ENCODE assay signal across 32 cellular contexts in the genomic region with DNA sequence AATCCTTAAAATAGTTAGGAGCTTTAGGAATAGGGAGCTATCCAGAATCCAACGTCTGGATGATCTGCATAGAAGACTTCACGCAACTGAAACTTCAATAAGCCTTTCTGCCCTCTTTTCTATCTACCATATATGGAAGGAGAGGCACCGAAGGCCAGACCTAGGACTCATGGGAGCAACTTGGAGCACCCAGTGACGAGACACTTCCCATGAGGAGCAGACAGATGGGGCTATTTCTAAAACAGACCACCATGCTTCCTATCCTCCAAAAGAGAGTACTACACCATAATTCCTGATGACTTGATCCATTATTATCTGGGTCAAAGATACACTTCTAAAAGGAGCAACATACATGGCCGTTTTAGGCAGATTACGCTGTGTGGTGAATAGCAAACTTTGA.
"Had no signal": no experiment of that assay in that cellular context is flagged by ENCODE, and none has a peak within 500 bp of the region (broad histone marks: within the 10 kb centered on the region; RNA-seq: fewer than 3 reads in every experiment).

No MANE protein-coding gene starts in this region.

- H3K9me3 Mint-ChIP-seq: activated CD8-positive, alpha-beta T cell treated with anti-CD3 and anti-CD28 coated beads for 36 hours; activated naive CD4-positive, alpha-beta T cell treated with anti-CD3 and anti-CD28 coated beads for 36 hours; activated naive CD4-positive, alpha-beta T cell treated with anti-CD3 and anti-CD28 coated beads, Interleukin-2, amount 50 U/mL, for 24 hours; activated naive CD8-positive, alpha-beta T cell treated with anti-CD3 and anti-CD28 coated beads for 36 hours; activated naive CD8-positive, alpha-beta T cell treated with anti-CD3 and anti-CD28 coated beads, Interleukin-2, amount 50 U/mL, for 24 hours; activated T-helper 1 cell treated with anti-CD3 and anti-CD28 coated beads, Interleukin-12 subunit alpha, Interleukin-12 subunit beta, Interleukin-2, Interleukin-4 antibody, amounts not matched to agents 30 ng/mL and 10 ng/mL and 1 ng/mL, durations not matched to agents 14 hours and 24 hours and 36 hours; activated T-helper 2 cell treated with anti-CD3 and anti-CD28 coated beads, Interferon-gamma antibody, Interleukin-2, Interleukin-4, amounts not matched to agents 10 μg/mL and 5 μg/mL and 100 μg/mL, durations not matched to agents 14 hours and 24 hours and 36 hours; effector memory CD8-positive, alpha-beta T cell had no signal

- FAIRE-seq: colon, endometrium, endothelial cell of umbilical vein, frontal cortex had no signal

- H3K4me1 ChIP-seq: body of pancreas had no signal

- H3K4me3 Mint-ChIP-seq: activated CD8-positive, alpha-beta memory T cell treated with anti-CD3 and anti-CD28 coated beads, Interleukin-2, amount 10 ng/mL, durations not matched to agents 7 days and 5 days; activated CD8-positive, alpha-beta T cell treated with anti-CD3 and anti-CD28 coated beads for 36 hours; activated naive CD4-positive, alpha-beta T cell treated with anti-CD3 and anti-CD28 coated beads for 36 hours; activated naive CD4-positive, alpha-beta T cell treated with anti-CD3 and anti-CD28 coated beads, Interleukin-2, amount 50 U/mL, for 24 hours; activated naive CD8-positive, alpha-beta T cell treated with anti-CD3 and anti-CD28 coated beads for 36 hours; activated naive CD8-positive, alpha-beta T cell treated with anti-CD3 and anti-CD28 coated beads, Interleukin-2, amount 50 U/mL, for 24 hours; activated T-helper 1 cell treated with anti-CD3 and anti-CD28 coated beads, Interleukin-12 subunit alpha, Interleukin-12 subunit beta, Interleukin-2, Interleukin-4 antibody, amounts not matched to agents 30 ng/mL and 10 ng/mL and 1 ng/mL, durations not matched to agents 14 hours and 24 hours and 36 hours; effector memory CD8-positive, alpha-beta T cell had no signal

- ATAC-seq: activated CD8-positive, alpha-beta memory T cell treated with anti-CD3 and anti-CD28 coated beads, Interleukin-2, amount 10 ng/mL, durations not matched to agents 7 days and 5 days; activated CD8-positive, alpha-beta T cell treated with anti-CD3 and anti-CD28 coated beads for 36 hours; activated naive CD8-positive, alpha-beta T cell treated with anti-CD3 and anti-CD28 coated beads, Interleukin-2, amount 50 U/mL, for 24 hours; body of pancreas; effector memory CD8-positive, alpha-beta T cell had no signal

- H3K27me3 ChIP-seq: adrenal gland, body of pancreas had no signal

- DNase-seq: activated CD4-positive, alpha-beta T cell treated with anti-CD3 and anti-CD28 coated beads for 48 hours; activated CD4-positive, alpha-beta T cell treated with anti-CD3 and anti-CD28 coated beads, Interleukin-2, amount 50 U/mL, for 1 hour; activated CD4-positive, alpha-beta T cell treated with anti-CD3 and anti-CD28 coated beads, Interleukin-2, amount 50 U/mL, for 48 hours; activated CD8-positive, alpha-beta memory T cell treated with anti-CD3 and anti-CD28 coated beads, Interleukin-2, amount 10 ng/mL, durations not matched to agents 7 days and 5 days; activated CD8-positive, alpha-beta memory T cell treated with anti-CD3 and anti-CD28 coated beads, Interleukin-2, amount 50 U/mL, for 4 hours; activated CD8-positive, alpha-beta T cell treated with anti-CD3 and anti-CD28 coated beads for 36 hours; activated effector memory CD4-positive, alpha-beta T cell treated with anti-CD3 and anti-CD28 coated beads, Interleukin-2, amount 50 U/mL, for 16 hours; activated naive CD4-positive, alpha-beta T cell treated with anti-CD3 and anti-CD28 coated beads for 36 hours; activated naive CD8-positive, alpha-beta T cell treated with anti-CD3 and anti-CD28 coated beads for 36 hours; activated naive CD8-positive, alpha-beta T cell treated with anti-CD3 and anti-CD28 coated beads, Interleukin-2, amount 50 U/mL, for 24 hours; activated T-cell treated with anti-CD3 and anti-CD28 coated beads, Interleukin-2, amount 50 U/mL, for 1 hour; activated T-cell treated with anti-CD3 and anti-CD28 coated beads, Interleukin-2, amount 50 U/mL, for 48 hours; adrenal gland; amygdala; aorta; body of pancreas; caudate nucleus; cortex of kidney; dermis blood vessel endothelial cell; effector CD4-positive, alpha-beta T cell; effector memory CD8-positive, alpha-beta T cell; foreskin fibroblast; head of caudate nucleus; T-helper 2 cell had no signal

- H3K27ac Mint-ChIP-seq: activated CD8-positive, alpha-beta memory T cell treated with anti-CD3 and anti-CD28 coated beads, Interleukin-2, amount 10 ng/mL, durations not matched to agents 7 days and 5 days; activated CD8-positive, alpha-beta T cell treated with anti-CD3 and anti-CD28 coated beads for 36 hours; activated naive CD4-positive, alpha-beta T cell treated with anti-CD3 and anti-CD28 coated beads for 36 hours; activated naive CD4-positive, alpha-beta T cell treated with anti-CD3 and anti-CD28 coated beads, Interleukin-2, amount 50 U/mL, for 24 hours; activated naive CD8-positive, alpha-beta T cell treated with anti-CD3 and anti-CD28 coated beads for 36 hours; activated naive CD8-positive, alpha-beta T cell treated with anti-CD3 and anti-CD28 coated beads, Interleukin-2, amount 50 U/mL, for 24 hours; activated T-helper 1 cell treated with anti-CD3 and anti-CD28 coated beads, Interleukin-12 subunit alpha, Interleukin-12 subunit beta, Interleukin-2, Interleukin-4 antibody, amounts not matched to agents 30 ng/mL and 10 ng/mL and 1 ng/mL, durations not matched to agents 14 hours and 24 hours and 36 hours; activated T-helper 2 cell treated with anti-CD3 and anti-CD28 coated beads, Interferon-gamma antibody, Interleukin-2, Interleukin-4, amounts not matched to agents 10 μg/mL and 5 μg/mL and 100 μg/mL, durations not matched to agents 14 hours and 24 hours and 36 hours; effector memory CD8-positive, alpha-beta T cell had no signal

- H3K27ac ChIP-seq: adrenal gland, body of pancreas, epithelial cell of prostate had no signal

- H3K9me3 ChIP-seq: adrenal gland, body of pancreas had no signal

- H3K4me3 ChIP-seq: adrenal gland, body of pancreas had no signal

- H3K27me3 Mint-ChIP-seq: activated CD8-positive, alpha-beta memory T cell treated with anti-CD3 and anti-CD28 coated beads, Interleukin-2, amount 10 ng/mL, durations not matched to agents 7 days and 5 days; activated CD8-positive, alpha-beta T cell treated with anti-CD3 and anti-CD28 coated beads for 36 hours; activated naive CD4-positive, alpha-beta T cell treated with anti-CD3 and anti-CD28 coated beads, Interleukin-2, amount 50 U/mL, for 24 hours; activated naive CD8-positive, alpha-beta T cell treated with anti-CD3 and anti-CD28 coated beads for 36 hours; activated naive CD8-positive, alpha-beta T cell treated with anti-CD3 and anti-CD28 coated beads, Interleukin-2, amount 50 U/mL, for 24 hours; effector memory CD8-positive, alpha-beta T cell had no signal
